ENCODE assay signal across 10 cellular contexts in genomic region chr11:118915941-118916841, GRCh38. TPM values are rescaled to one million over a fixed set of nuclear protein-coding genes. Genes with fewer than 3 reads are reported as not detected.
DNase-seq lines count a peak whose midpoint lies in the region; ATAC-seq, FAIRE-seq and TF ChIP-seq lines count a peak whose summit lies in the region.
"Had no signal": no experiment of that assay in that cellular context is flagged by ENCODE, and none has a peak within 500 bp of the region (broad histone marks: within the 10 kb centered on the region; RNA-seq: fewer than 3 reads in every experiment).

No MANE protein-coding gene starts in this region.

- no peak overlapping the region for H3K4me3 ChIP-seq in H7 (ENCODE audit: insufficient read depth, low read depth, low read length)
- H3K4me3 ChIP-seq in right cardiac atrium (ENCODE audit: low read length) = no peak overlapping the region
- no peak overlapping the region for H3K4me3 ChIP-seq in small intestine (ENCODE audit: low read depth in 1 of 2, low read length in 2 of 2)
- no peak overlapping the region for H3K4me3 ChIP-seq in lower leg skin (ENCODE audit: low read depth, poor library complexity, severe bottlenecking)

- 34% methylated on average over 10 of the region's 10 CpGs for WGBS in right cardiac atrium
- 54 to 75% (median 63%) methylated on average over 10 of the region's 10 CpGs for WGBS in small intestine, 3 donors
- WGBS in lower leg skin, 2 donors = 28 to 55% methylated on average over 7 to 10 of the region's 10 CpGs

- H3K27ac Mint-ChIP-seq in activated naive CD4-positive, alpha-beta T cell treated with anti-CD3 and anti-CD28 coated beads, Interleukin-2, amount 50 U/mL, for 72 hours = peak overlapping the region; percentile 94 to 96

- H3K36me3 ChIP-seq in H7 (replicated peaks; ENCODE audit: control insufficient read depth, insufficient read depth, low read length) = no peaks in the 10 kb centered on the region
- no peaks in the 10 kb centered on the region for H3K36me3 ChIP-seq in small intestine (ENCODE audit: control insufficient read depth in 2 of 2, insufficient read depth in 2 of 2, low read length in 2 of 2)

- no peak for TF ChIP-seq CTCF in lower leg skin (IDR thresholded peaks at IDR 0.05)

- TF ChIP-seq POLR2A in lower leg skin (IDR thresholded peaks at IDR 0.05) = no peak

- H3K4me1 ChIP-seq in right cardiac atrium (ENCODE audit: control insufficient read depth, insufficient read depth, low read length) = peaks cover 60% of the 10 kb centered on the region
- peaks cover 29 to 43% of the 10 kb centered on the region in 2 donors for H3K4me1 ChIP-seq in small intestine (ENCODE audit: control insufficient read depth in 2 of 2, insufficient read depth in 1 of 2, low read depth in 1 of 2, low read length in 1 of 2)

- no peaks in the 10 kb centered on the region for H3K36me3 Mint-ChIP-seq in activated naive CD4-positive, alpha-beta T cell treated with anti-CD3 and anti-CD28 coated beads, Interleukin-2, amount 50 U/mL, for 72 hours

- DNase-seq in H7 (peak; percentile 16), right cardiac atrium (peak; percentile 31 to 62 (median 57)), small intestine (no peak), SIG-M5 treated with dmso at 0.1 percent for 504 hours (lab: John Stamatoyannopoulos, UW; ENCODE audit: unreplicated experiment) (no peak), retina (no peak), HPDE6-E6E7 (ENCODE audit: extremely low spot score) (no peak), lower leg skin (ENCODE audit: low spot score in 2 of 2) (no peak)
- DNase-seq in activated naive CD4-positive, alpha-beta T cell treated with anti-CD3 and anti-CD28 coated beads, Interleukin-2, amount 50 U/mL, for 72 hours (ENCODE audit: low spot score in 2 of 2) = no peak
- DNase-seq: midbrain had no signal

- H3K9me3 Mint-ChIP-seq in activated naive CD4-positive, alpha-beta T cell treated with anti-CD3 and anti-CD28 coated beads, Interleukin-2, amount 50 U/mL, for 72 hours = no peaks in the 10 kb centered on the region

- no peaks in the 10 kb centered on the region for H3K27me3 ChIP-seq in H7 (ENCODE audit: control insufficient read depth, insufficient read depth, low read length)
- H3K27me3 ChIP-seq in right cardiac atrium (ENCODE audit: control insufficient read depth, insufficient read depth) = no peaks in the 10 kb centered on the region
- no peaks in the 10 kb centered on the region for H3K27me3 ChIP-seq in small intestine (ENCODE audit: control insufficient read depth in 2 of 2, insufficient read depth in 2 of 2, low read length in 2 of 2)

- H3K27ac ChIP-seq in right cardiac atrium (ENCODE audit: low read length) (peak overlapping the region; percentile 95), small intestine (ENCODE audit: low read depth in 1 of 2, low read length in 1 of 2) (peak overlapping the region; percentile 47 to 98)

- no peak for ATAC-seq in activated naive CD4-positive, alpha-beta T cell treated with anti-CD3 and anti-CD28 coated beads, Interleukin-2, amount 50 U/mL, for 72 hours
- ATAC-seq in right cardiac atrium = no peak

- FAIRE-seq in small intestine (lab: Jason Lieb, UNC) = no peak

- intact Hi-C loops in right cardiac atrium (cut with DNase I) = no loop called here
- intact Hi-C loops in lower leg skin (cut with DNase I; ENCODE audit: low total_unique reads) = no loop called here

- no peaks in the 10 kb centered on the region for H3K9me3 ChIP-seq in right cardiac atrium (ENCODE audit: control insufficient read depth, low read length)
- no peaks in the 10 kb centered on the region for H3K9me3 ChIP-seq in small intestine (ENCODE audit: control insufficient read depth, low read depth)

RNA-seq across cellular contexts. Expression of gene BCL9L, which starts 9.5 kb away (rescaled TPM):
- total RNA-seq in H7 (2014; rRNA removed; shearing (Covaris generic)) = 15.8 and 18.5 TPM in 2 replicates
- total RNA-seq in activated naive CD4-positive, alpha-beta T cell treated with anti-CD3 and anti-CD28 coated beads, Interleukin-2, amount 50 U/mL, for 72 hours = 10 to 100 TPM; 46.6 to 57.4 TPM
- total RNA-seq in right cardiac atrium (10 to 100 TPM; 44.0 to 76.7 (median 54.6) TPM), lower leg skin (10 to 100 TPM; 34.5 to 59.4 (median 45.8) TPM)
- polyA plus RNA-seq in right cardiac atrium (29.9 TPM), small intestine (10 to 100 TPM; 11.6 to 23.5 (median 14.3) TPM)

RNA-seq across cellular contexts. Expression of gene CXCR5, which starts 32.5 kb away (rescaled TPM):
- 0.04 TPM in 1 of 2 replicates, not detected in the other for total RNA-seq in H7 (2014; rRNA removed; shearing (Covaris generic))
- total RNA-seq in activated naive CD4-positive, alpha-beta T cell treated with anti-CD3 and anti-CD28 coated beads, Interleukin-2, amount 50 U/mL, for 72 hours = 10 to 100 TPM in 1 of 2 donors, 1 to 10 TPM in 1; 9.3 to 25.9 TPM
- not detected for total RNA-seq in right cardiac atrium
- polyA plus RNA-seq in right cardiac atrium = 0.34 TPM
- under 1 TPM; 0.22 to 0.61 (median 0.54) TPM for polyA plus RNA-seq in small intestine
- not detected for total RNA-seq in lower leg skin
- total RNA-seq: LHCN-M2 had no signal

RNA-seq across cellular contexts. Expression of gene UPK2, which starts 39.9 kb away (rescaled TPM):
- total RNA-seq in H7 (2014; rRNA removed; shearing (Covaris generic)) = 0.21 TPM in 1 of 2 replicates, not detected in the other
- 1 to 10 TPM in 1 of 2 donors, under 1 TPM in 1; 0.80 to 2.0 TPM for total RNA-seq in activated naive CD4-positive, alpha-beta T cell treated with anti-CD3 and anti-CD28 coated beads, Interleukin-2, amount 50 U/mL, for 72 hours
- not detected for total RNA-seq in right cardiac atrium
- polyA plus RNA-seq in right cardiac atrium = not detected
- polyA plus RNA-seq in small intestine = not detected
- total RNA-seq in lower leg skin = not detected
- total RNA-seq: LHCN-M2 had no signal

RNA-seq across cellular contexts. Expression of gene FOXR1, which starts 55.4 kb away (rescaled TPM):
- total RNA-seq in H7 (2014; rRNA removed; shearing (Covaris generic)) = not detected in 2 replicates
- total RNA-seq in activated naive CD4-positive, alpha-beta T cell treated with anti-CD3 and anti-CD28 coated beads, Interleukin-2, amount 50 U/mL, for 72 hours = not detected
- not detected for total RNA-seq in right cardiac atrium
- polyA plus RNA-seq in right cardiac atrium = not detected
- not detected for polyA plus RNA-seq in small intestine
- total RNA-seq in lower leg skin = not detected
- total RNA-seq: LHCN-M2 had no signal

Comparison
In these comparisons a context has a peak if more than half of its experiments do, and no peak if none do; other contexts are left out.
1. DNase-seq: peak in H7 (single experiment) and right cardiac atrium (3 of 3); none in activated naive CD4-positive, alpha-beta T cell treated with anti-CD3 and anti-CD28 coated beads, Interleukin-2, amount 50 U/mL, for 72 hours (0 of 2), small intestine (single experiment), SIG-M5 treated with dmso at 0.1 percent for 504 hours (single experiment), retina (single experiment), HPDE6-E6E7 (single experiment) and lower leg skin (0 of 2).